13 cellular contexts compared by ENCODE assay signal in the genomic region with DNA sequence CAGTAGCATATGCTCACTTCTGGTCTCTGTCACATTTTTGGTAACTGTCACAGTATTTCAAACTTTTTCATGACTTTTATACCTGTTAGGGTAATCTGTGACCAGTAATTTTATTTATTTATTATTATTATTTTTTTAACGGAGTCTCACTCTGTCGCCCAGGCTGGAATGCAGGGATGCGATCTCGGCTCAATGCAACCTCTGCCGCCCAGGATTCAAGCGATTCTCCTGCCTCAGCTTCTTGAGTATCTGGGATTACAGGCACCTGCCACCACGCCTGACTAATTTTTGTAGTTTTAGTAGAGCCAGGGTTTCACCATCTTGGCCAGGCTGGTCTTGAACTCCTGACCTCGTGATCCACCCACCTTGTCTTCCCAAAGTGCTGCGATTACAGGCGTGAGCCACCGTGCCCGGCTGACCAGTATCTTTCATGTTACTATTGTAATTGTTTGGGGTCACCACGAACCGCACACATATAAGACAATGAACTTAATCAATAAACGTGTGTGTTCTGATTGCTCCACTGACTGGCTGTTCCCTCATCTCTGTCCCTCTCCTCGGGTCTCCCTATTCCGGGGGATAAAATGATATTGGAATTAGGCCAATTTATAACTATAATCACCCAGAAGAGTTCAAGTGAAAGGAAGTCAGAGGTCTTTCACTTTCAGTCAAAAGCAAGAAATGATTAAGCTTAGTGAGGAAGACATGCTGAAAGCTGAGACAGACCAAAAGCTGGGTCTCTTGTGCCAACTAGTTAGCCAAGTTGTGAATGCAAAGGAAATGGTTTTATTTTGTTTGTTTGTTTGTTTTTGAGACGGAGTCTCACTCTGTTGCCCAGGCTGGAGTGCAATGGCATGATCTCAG. TPM values are rescaled to one million over a fixed set of nuclear protein-coding genes. Genes with fewer than 3 reads are reported as not detected.
A peak's percentile ranks its signal among the peaks of the same experiment; 100 is the strongest.
DNase-seq lines count a peak whose midpoint lies in the region; ATAC-seq, FAIRE-seq and TF ChIP-seq lines count a peak whose summit lies in the region.
"Had no signal": no experiment of that assay in that cellular context is flagged by ENCODE, and none has a peak within 500 bp of the region (broad histone marks: within the 10 kb centered on the region; RNA-seq: fewer than 3 reads in every experiment).

No MANE protein-coding gene starts in this region.

- ATAC-seq in GM18907 (IDR thresholded peaks at IDR 0.05; ENCODE audit: unreplicated experiment) (peak; percentile 98), HG02870 (IDR thresholded peaks at IDR 0.05; ENCODE audit: unreplicated experiment) (peak; percentile 86), T-helper 17 cell (no peak), left ventricle myocardium superior (no peak), HG02970 (IDR thresholded peaks at IDR 0.05; ENCODE audit: low FRiP score, unreplicated experiment) (no peak)

- H3K27me3 Mint-ChIP-seq in T-helper 17 cell = no peaks in the 10 kb centered on the region
- peaks cover 0 to 4% (median 1%) of the 10 kb centered on the region in 3 donors for H3K27me3 Mint-ChIP-seq in CD14-positive monocyte (ENCODE audit: low read depth in 3 of 3)

- TF ChIP-seq POLR2A in GM12891 (IDR thresholded peaks at IDR 0.05; ENCODE audit: low read depth, low read length) = no peak

- FAIRE-seq in GM12891 (lab: Jason Lieb, UNC) = no peak
- FAIRE-seq: G401.6 had no signal

- H3K27ac Mint-ChIP-seq in T-helper 17 cell (no peak overlapping the region), CD14-positive monocyte (no peak overlapping the region)

- H3K9me3 Mint-ChIP-seq in CD14-positive monocyte = peaks cover 0 to 10% (median 2%) of the 10 kb centered on the region in 7 donors

- intact Hi-C loops in left ventricle myocardium superior (cut with micrococcal nuclease) = no loop called here
- intact Hi-C loops in CD14-positive monocyte (cut with micrococcal nuclease) = no loop called here

- DNase-seq in GM12891 (ENCODE audit: insufficient read length, low spot score) = no peak
- no peak for DNase-seq in T-helper 17 cell
- DNase-seq in stimulated activated CD4-positive, alpha-beta T cell treated with anti-CD3 and anti-CD28 coated beads, Interleukin-4, amount 100 ng/mL, for 1 hour = no peak
- DNase-seq in left ventricle myocardium superior = no peak
- no peak for DNase-seq in CD14-positive monocyte (ENCODE audit: low spot score)
- DNase-seq: C1 segment of cervical spinal cord; NCI-H187; NCI-H82; stimulated activated CD4-positive, alpha-beta T cell treated with anti-CD3 and anti-CD28 coated beads, Interleukin-2, amount 100 ng/mL, for 48 hours had no signal

- no peaks in the 10 kb centered on the region for H3K9me3 ChIP-seq in T-helper 17 cell (ENCODE audit: control insufficient read depth, low read length, poor library complexity, severe bottlenecking)

- no peaks in the 10 kb centered on the region for H3K36me3 Mint-ChIP-seq in T-helper 17 cell (ENCODE audit: low read depth)
- H3K36me3 Mint-ChIP-seq in CD14-positive monocyte = no peaks in the 10 kb centered on the region

- no peak for TF ChIP-seq CTCF in CD14-positive monocyte (IDR thresholded peaks at IDR 0.05)

- H3K4me1 Mint-ChIP-seq in T-helper 17 cell (peaks cover 3% of the 10 kb centered on the region), CD14-positive monocyte (peaks cover 4% of the 10 kb centered on the region)

- peak overlapping the region; percentile 59 for H3K4me3 Mint-ChIP-seq in T-helper 17 cell
- no peak overlapping the region for H3K4me3 Mint-ChIP-seq in CD14-positive monocyte

TF ChIP-seq in GM12891, 5 proteins besides CTCF, POLR2A, EP300 and RAD21:
- no peak for TF ChIP-seq TAF1 (IDR thresholded peaks at IDR 0.05; ENCODE audit: low read depth, low read length)
- peak; percentile 61 for TF ChIP-seq SPI1 (IDR thresholded peaks at IDR 0.05; ENCODE audit: low read depth, low read length)

RNA-seq across cellular contexts. Expression of gene TGIF1, which starts 22.9 kb away (rescaled TPM):
- 1.2 TPM for polyA plus RNA-seq in GM12891 (2012; ENCODE audit: low read depth, missing spikeins)
- 10 to 100 TPM; 56.3 to 71.7 TPM for total RNA-seq in T-helper 17 cell
- total RNA-seq in left ventricle myocardium superior = 10.0 TPM
- 10 to 100 TPM; 32.2 to 39.8 TPM for polyA plus RNA-seq in CD14-positive monocyte

Comparison
In these comparisons a context has a peak if more than half of its experiments do, and no peak if none do; other contexts are left out.
1. ATAC-seq: peak in GM18907 (single experiment) and HG02870 (single experiment); none in T-helper 17 cell (single experiment), left ventricle myocardium superior (single experiment) and HG02970 (single experiment).